ENCODE assay signal across 1 cellular context in genomic region chr22:46377566-46378498, GRCh38.
A peak's percentile ranks its signal among the peaks of the same experiment; 100 is the strongest.
TF ChIP-seq lines count a peak whose summit lies in the region.

No MANE protein-coding gene starts in this region.

TF ChIP-seq in HepG2, 621 proteins besides CTCF, POLR2A, EP300 and RAD21 (continued from another document and continues in another):
- TF ChIP-seq MATR3 (CRISPR knock-in tag; IDR thresholded peaks at IDR 0.05), result no peak
- peak; percentile 33; the same call in 1 of the 2 replicates for TF ChIP-seq ARHGAP35 (CRISPR knock-in tag; IDR thresholded peaks at IDR 0.05; ENCODE audit: borderline replicate concordance)
- no peak for TF ChIP-seq NFAT5 (CRISPR knock-in tag; IDR thresholded peaks at IDR 0.05)
- no peak for TF ChIP-seq ZFP41 (CRISPR knock-in tag; IDR thresholded peaks at IDR 0.05; ENCODE audit: borderline replicate concordance)
- TF ChIP-seq CEBPB (IDR thresholded peaks at IDR 0.05; ENCODE audit: borderline replicate concordance, low read depth, low read length), result peak; percentile 99
- TF ChIP-seq RFXANK (CRISPR knock-in tag; IDR thresholded peaks at IDR 0.05), result no peak
- TF ChIP-seq AFF4 (CRISPR knock-in tag; IDR thresholded peaks at IDR 0.05), result no peak
- TF ChIP-seq ATF7 (IDR thresholded peaks at IDR 0.05), result no peak
- TF ChIP-seq ATF7 (CRISPR knock-in tag; IDR thresholded peaks at IDR 0.05), result peak; percentile 90; the same call in 1 of the 2 replicates
- TF ChIP-seq SALL2 (CRISPR knock-in tag; IDR thresholded peaks at IDR 0.05), result peak; percentile 82; the same call in 1 of the 2 replicates
- no peak for TF ChIP-seq ZFP82 (CRISPR knock-in tag; IDR thresholded peaks at IDR 0.05; ENCODE audit: borderline replicate concordance)
- peak; percentile 57; the same call in 1 of the 2 replicates for TF ChIP-seq ZBTB8A (CRISPR knock-in tag; IDR thresholded peaks at IDR 0.05; ENCODE audit: borderline replicate concordance, low read depth)
- TF ChIP-seq CENPT (CRISPR knock-in tag; IDR thresholded peaks at IDR 0.05; ENCODE audit: low read depth), result no peak
- peak; percentile 93 for TF ChIP-seq ZNF501 (CRISPR knock-in tag; IDR thresholded peaks at IDR 0.05)
- peak; percentile 69; the same call in 1 of the 2 replicates for TF ChIP-seq NCOR1 (IDR thresholded peaks at IDR 0.05; ENCODE audit: borderline replicate concordance, low read length)
- 0 out of 2 replicates have a peak, but pooled peaks have one; percentile 23 for TF ChIP-seq GMEB1 (CRISPR knock-in tag; IDR thresholded peaks at IDR 0.05; ENCODE audit: borderline replicate concordance)
- no peak for TF ChIP-seq HNRNPLL (IDR thresholded peaks at IDR 0.05; ENCODE audit: low read depth, low read length, poor library complexity, severe bottlenecking)
- TF ChIP-seq FOXA1 (IDR thresholded peaks at IDR 0.05), result no peak
- peak; percentile 31; the same call in 1 of the 2 replicates for TF ChIP-seq FOXA1 (CRISPR knock-in tag; IDR thresholded peaks at IDR 0.05)
- TF ChIP-seq ZNF136 (CRISPR knock-in tag; IDR thresholded peaks at IDR 0.05; ENCODE audit: low read depth), result no peak
- TF ChIP-seq BCLAF1 (IDR thresholded peaks at IDR 0.05), result no peak
- TF ChIP-seq TOE1 (CRISPR knock-in tag; IDR thresholded peaks at IDR 0.05), result no peak
- peak; percentile 85; the same call in 1 of the 2 replicates for TF ChIP-seq ZSCAN25 (CRISPR knock-in tag; IDR thresholded peaks at IDR 0.05)
- TF ChIP-seq CC2D1A (CRISPR knock-in tag; IDR thresholded peaks at IDR 0.05), result no peak
- TF ChIP-seq ZNF674 (CRISPR knock-in tag; IDR thresholded peaks at IDR 0.05; ENCODE audit: low read depth), result no peak
- no peak for TF ChIP-seq PCBP2 (optimal IDR thresholded peaks at IDR 0.05; ENCODE audit: low read depth, low read length, poor library complexity, severe bottlenecking)
- no peak for TF ChIP-seq NAIF1 (CRISPR knock-in tag; IDR thresholded peaks at IDR 0.05; ENCODE audit: borderline replicate concordance)
- TF ChIP-seq CBX1 (IDR thresholded peaks at IDR 0.05; ENCODE audit: low read depth), result no peak
- TF ChIP-seq DBP (CRISPR knock-in tag; IDR thresholded peaks at IDR 0.05; ENCODE audit: not compliant biosample characterization), result no peak
- no peak; the same call in 1 of the 2 replicates for TF ChIP-seq SMC3 (IDR thresholded peaks at IDR 0.05; ENCODE audit: low read length)
- TF ChIP-seq SP1 (IDR thresholded peaks at IDR 0.05), result no peak
- peak; percentile 66 for TF ChIP-seq SP1 (CRISPR knock-in tag; IDR thresholded peaks at IDR 0.05)
- no peak for TF ChIP-seq MLXIP (CRISPR knock-in tag; IDR thresholded peaks at IDR 0.05; ENCODE audit: borderline replicate concordance)
- TF ChIP-seq ZNF20 (CRISPR knock-in tag; IDR thresholded peaks at IDR 0.05), result no peak
- TF ChIP-seq TP53 (CRISPR knock-in tag; conservative IDR thresholded peaks at IDR 0.05), result no peak
- peak; percentile 91; the same call in 1 of the 2 replicates for TF ChIP-seq MEIS1 (CRISPR knock-in tag; IDR thresholded peaks at IDR 0.05; ENCODE audit: borderline replicate concordance)
- TF ChIP-seq HNF1A (IDR thresholded peaks at IDR 0.05; ENCODE audit: low read depth), result peak; percentile 91
- TF ChIP-seq HNF1A (CRISPR knock-in tag; IDR thresholded peaks at IDR 0.05; ENCODE audit: borderline replicate concordance), result peak; percentile 98
- no peak for TF ChIP-seq CAMTA2 (CRISPR knock-in tag; IDR thresholded peaks at IDR 0.05; ENCODE audit: borderline replicate concordance)
